In genomic region chr1:22140681-22141080, GRCh38 we compare ENCODE assay signal across 26 cellular contexts. TPM values are rescaled to one million over a fixed set of nuclear protein-coding genes. Genes with fewer than 3 reads are reported as not detected.
DNase-seq lines count a peak whose midpoint lies in the region; ATAC-seq and TF ChIP-seq lines count a peak whose summit lies in the region.
"Had no signal": no experiment of that assay in that cellular context is flagged by ENCODE, and none has a peak within 500 bp of the region (broad histone marks: within the 10 kb centered on the region; RNA-seq: fewer than 3 reads in every experiment).

No MANE protein-coding gene starts in this region.

- H3K18ac ChIP-seq in mesendoderm (ENCODE audit: low read length), result no peak overlapping the region

- no peak overlapping the region for H2BK120ac ChIP-seq in mesendoderm (ENCODE audit: low read depth, low read length)

- H3K27ac ChIP-seq in endodermal cell (ENCODE audit: low read depth, low read length), result no peak overlapping the region
- H3K27ac ChIP-seq in mesendoderm (ENCODE audit: low read depth, low read length), result no peak overlapping the region
- no peak overlapping the region for H3K27ac ChIP-seq in upper lobe of right lung
- H3K27ac ChIP-seq: body of pancreas, ovary, suprapubic skin had no signal

- H3K9me3 ChIP-seq in endodermal cell (ENCODE audit: control insufficient read depth, low read length) (no peaks in the 10 kb centered on the region), upper lobe of right lung (no peaks in the 10 kb centered on the region)
- H3K9me3 ChIP-seq: body of pancreas, ovary, suprapubic skin had no signal

- H3K27me3 ChIP-seq in endodermal cell (ENCODE audit: control insufficient read depth, insufficient read depth, low read length, poor library complexity, severe bottlenecking), result peaks cover 32% of the 10 kb centered on the region
- no peaks in the 10 kb centered on the region for H3K27me3 ChIP-seq in mesendoderm (ENCODE audit: insufficient read depth, low read length, poor library complexity)
- H3K27me3 ChIP-seq in upper lobe of right lung, result peaks cover 25% of the 10 kb centered on the region
- H3K27me3 ChIP-seq: body of pancreas, ovary had no signal

- H3K4me3 ChIP-seq in endodermal cell (ENCODE audit: low read length), result no peak overlapping the region
- H3K4me3 ChIP-seq in mesendoderm (ENCODE audit: low read length), result no peak overlapping the region
- H3K4me3 ChIP-seq in upper lobe of right lung, result no peak overlapping the region
- H3K4me3 ChIP-seq: body of pancreas, ovary had no signal

- no peak overlapping the region for H4K5ac ChIP-seq in mesendoderm (ENCODE audit: low read length)

- no peak overlapping the region for H3K27ac Mint-ChIP-seq in endodermal cell
- H3K27ac Mint-ChIP-seq: activated CD4-positive, alpha-beta memory T cell treated with anti-CD3 and anti-CD28 coated beads, Interleukin-2, amount 10 ng/mL, durations not matched to agents 7 days and 5 days; activated naive CD4-positive, alpha-beta T cell treated with anti-CD3 and anti-CD28 coated beads for 36 hours; CD14-positive monocyte; naive thymus-derived CD4-positive, alpha-beta T cell; T-helper 2 cell treated with Interferon-gamma antibody and Interleukin-4, amounts not matched to agents 5 μg/mL and 100 μg/mL, for 36 hours had no signal

- H3K9ac ChIP-seq in endodermal cell (ENCODE audit: extremely low read depth, low read length, poor library complexity, severe bottlenecking) (no peak overlapping the region), mesendoderm (ENCODE audit: low read length) (no peak overlapping the region)

- no peaks in the 10 kb centered on the region for H3K79me2 ChIP-seq in mesendoderm (ENCODE audit: control insufficient read depth, insufficient read depth, low read length)

- ATAC-seq in upper lobe of right lung, result no peak
- ATAC-seq in GM19455 (IDR thresholded peaks at IDR 0.05; ENCODE audit: unreplicated experiment), result no peak
- ATAC-seq: body of pancreas; naive thymus-derived CD4-positive, alpha-beta T cell had no signal

- no peaks in the 10 kb centered on the region for H3K36me3 Mint-ChIP-seq in endodermal cell (ENCODE audit: low read depth)
- H3K36me3 Mint-ChIP-seq: CD14-positive monocyte had no signal

- WGBS in endodermal cell (ENCODE audit: insufficient coverage in 1 of 2, insufficient read length in 1 of 2), 2 experiments, result 71 to 88% methylated on average over 3 to 5 of the region's 5 CpGs
- WGBS in mesendoderm (ENCODE audit: extremely low coverage, insufficient coverage, low lambda C conversion rate), result no CpG with 5 or more reads among the region's 5 CpGs

- no peak overlapping the region for H3K4ac ChIP-seq in mesendoderm (ENCODE audit: low read depth, low read length)

- H3K4me1 Mint-ChIP-seq in endodermal cell, result peaks cover 18% of the 10 kb centered on the region

- H3K4me1 ChIP-seq in endodermal cell (ENCODE audit: control insufficient read depth, insufficient read depth, low read length), result peaks cover 11% of the 10 kb centered on the region
- peaks cover 6% of the 10 kb centered on the region for H3K4me1 ChIP-seq in mesendoderm (ENCODE audit: control insufficient read depth, low read depth, low read length)
- peaks cover 13% of the 10 kb centered on the region for H3K4me1 ChIP-seq in upper lobe of right lung

- H3K56ac ChIP-seq in mesendoderm (ENCODE audit: low read length), result no peak overlapping the region

- H3K23ac ChIP-seq in mesendoderm (ENCODE audit: low read length), result no peak overlapping the region

- H2BK5ac ChIP-seq in mesendoderm (ENCODE audit: low read length), result no peak overlapping the region

- no peak overlapping the region for H3K4me2 ChIP-seq in mesendoderm (ENCODE audit: low read length)

- intact Hi-C loops in upper lobe of right lung (cut with DNase I), result no loop called here

- no peak overlapping the region for H4K8ac ChIP-seq in mesendoderm (ENCODE audit: low read depth, low read length)

- H3K9me3 Mint-ChIP-seq in endodermal cell, result no peaks in the 10 kb centered on the region
- H3K9me3 Mint-ChIP-seq: activated CD4-positive, alpha-beta memory T cell treated with anti-CD3 and anti-CD28 coated beads, Interleukin-2, amount 10 ng/mL, durations not matched to agents 7 days and 5 days; activated naive CD4-positive, alpha-beta T cell treated with anti-CD3 and anti-CD28 coated beads for 36 hours; naive thymus-derived CD4-positive, alpha-beta T cell; T-helper 2 cell treated with Interferon-gamma antibody and Interleukin-4, amounts not matched to agents 5 μg/mL and 100 μg/mL, for 36 hours had no signal

- TF ChIP-seq CTCF in endodermal cell (conservative IDR thresholded peaks at IDR 0.05), result no peak
- no peak for TF ChIP-seq CTCF in upper lobe of right lung (IDR thresholded peaks at IDR 0.05)

- DNase-seq in COLO668 (lab: John Stamatoyannopoulos, UW; ENCODE audit: unreplicated experiment), result peak; percentile 80
- peak; percentile 61 for DNase-seq in NCI-H510A (lab: John Stamatoyannopoulos, UW)
- peak; percentile 72 for DNase-seq in endodermal cell
- DNase-seq in mesendoderm, result peak; percentile 65
- DNase-seq in upper lobe of right lung, result no peak
- no peak for DNase-seq in MV-4-11 (lab: John Stamatoyannopoulos, UW)
- DNase-seq in middle frontal gyrus (ENCODE audit: extremely low spot score, low spot score), result no peak
- DNase-seq: activated CD4-positive, alpha-beta memory T cell treated with anti-CD3 and anti-CD28 coated beads, Interleukin-2, amount 10 ng/mL, durations not matched to agents 7 days and 5 days; activated CD4-positive, alpha-beta T cell treated with anti-CD3 and anti-CD28 coated beads for 1 hour; activated CD8-positive, alpha-beta memory T cell treated with anti-CD3 and anti-CD28 coated beads, Interleukin-2, amount 50 U/mL, for 4 hours; activated naive CD4-positive, alpha-beta T cell treated with anti-CD3 and anti-CD28 coated beads for 36 hours; body of pancreas; cerebellar nuclear complex; dorsolateral prefrontal cortex; midbrain; MM.1S; naive thymus-derived CD4-positive, alpha-beta T cell; NCI-H2029; NCI-H2227 treated with DMSO at 0.1 percent for 48 hours; SIG-M5; stimulated activated naive CD4-positive, alpha-beta T cell had no signal

- H2BK15ac ChIP-seq in mesendoderm (replicated peaks; ENCODE audit: low read depth), result no peak overlapping the region

- H3K27me3 Mint-ChIP-seq in endodermal cell (ENCODE audit: insufficient read depth), result peaks cover 32% of the 10 kb centered on the region

- no peak overlapping the region for H2AK5ac ChIP-seq in mesendoderm (ENCODE audit: low read length)

- H3K4me3 Mint-ChIP-seq in endodermal cell, result no peak overlapping the region
- H3K4me3 Mint-ChIP-seq: activated CD4-positive, alpha-beta memory T cell treated with anti-CD3 and anti-CD28 coated beads, Interleukin-2, amount 10 ng/mL, durations not matched to agents 7 days and 5 days; activated naive CD4-positive, alpha-beta T cell treated with anti-CD3 and anti-CD28 coated beads for 36 hours; T-helper 2 cell treated with Interferon-gamma antibody and Interleukin-4, amounts not matched to agents 5 μg/mL and 100 μg/mL, for 36 hours had no signal

- H3K36me3 ChIP-seq in endodermal cell (ENCODE audit: control insufficient read depth, insufficient read depth, low read length), result no peaks in the 10 kb centered on the region
- H3K36me3 ChIP-seq in mesendoderm (ENCODE audit: control insufficient read depth, insufficient read depth, low read length), result no peaks in the 10 kb centered on the region
- no peaks in the 10 kb centered on the region for H3K36me3 ChIP-seq in upper lobe of right lung
- H3K36me3 ChIP-seq: ovary, suprapubic skin had no signal

- no peaks in the 10 kb centered on the region for H3K79me1 ChIP-seq in mesendoderm (ENCODE audit: low read length)

RNA-seq across cellular contexts. Expression of gene WNT4, which starts 2.2 kb away (rescaled TPM):
- total RNA-seq in endodermal cell (under 1 TPM in 1 of 2 donors, not detected in 1; 0.44 TPM), upper lobe of right lung (1.8 TPM)
- polyA plus RNA-seq in endodermal cell (2013, experiment 1 of 2), result 9.7 TPM
- 8.9 TPM for polyA plus RNA-seq in endodermal cell (2013, experiment 2 of 2)
- 0.08 TPM for polyA plus RNA-seq in mesendoderm (2013, experiment 1 of 2)
- 0.10 TPM for polyA plus RNA-seq in mesendoderm (2013, experiment 2 of 2)
- total RNA-seq: activated CD4-positive, alpha-beta memory T cell treated with anti-CD3 and anti-CD28 coated beads, Interleukin-2, amount 10 ng/mL, durations not matched to agents 7 days and 5 days; activated naive CD4-positive, alpha-beta T cell treated with anti-CD3 and anti-CD28 coated beads for 36 hours; naive thymus-derived CD4-positive, alpha-beta T cell had no signal
- polyA plus RNA-seq: CD14-positive monocyte had no signal

Comparison
In these comparisons a context has a peak if more than half of its experiments do, and no peak if none do; other contexts are left out.
1. DNase-seq: peak in COLO668 (single experiment), NCI-H510A (single experiment), endodermal cell (single experiment) and mesendoderm (single experiment); none in upper lobe of right lung (single experiment), MV-4-11 (single experiment) and middle frontal gyrus (single experiment).